14 cellular contexts compared by ENCODE assay signal in genomic region chr16:87734644-87735043, GRCh38.
"Had no signal": no experiment of that assay in that cellular context is flagged by ENCODE, and none has a peak within 500 bp of the region (broad histone marks: within the 10 kb centered on the region; RNA-seq: fewer than 3 reads in every experiment).

No MANE protein-coding gene starts in this region.

- DNase-seq: activated CD4-positive, alpha-beta memory T cell treated with anti-CD3 and anti-CD28 coated beads for 36 hours; activated CD4-positive, CD25-positive, alpha-beta regulatory T cell treated with anti-CD3 and anti-CD28 coated beads, Interleukin-2, amount 50 U/mL, for 72 hours; activated CD8-positive, alpha-beta memory T cell treated with anti-CD3 and anti-CD28 coated beads, Interleukin-2, amount 50 U/mL, for 4 hours; activated naive CD4-positive, alpha-beta T cell treated with anti-CD3 and anti-CD28 coated beads, Interleukin-2, amount 10 ng/mL, durations not matched to agents 7 days and 5 days; foreskin melanocyte; heart left ventricle; kidney glomerular epithelial cell; midbrain; naive B cell; nucleus accumbens; right cardiac atrium; small intestine; uterus had no signal

- H3K4me1 ChIP-seq: heart left ventricle, uterus had no signal

- H3K27me3 ChIP-seq: heart left ventricle, uterus had no signal

- H3K27me3 Mint-ChIP-seq: activated CD4-positive, alpha-beta memory T cell treated with anti-CD3 and anti-CD28 coated beads for 36 hours; activated naive CD4-positive, alpha-beta T cell treated with anti-CD3 and anti-CD28 coated beads, Interleukin-2, amount 10 ng/mL, durations not matched to agents 7 days and 5 days; naive B cell; progenitor cell of endocrine pancreas had no signal

- H3K9me3 ChIP-seq: heart left ventricle, uterus had no signal

- H3K4me1 Mint-ChIP-seq: naive B cell had no signal

- ATAC-seq: heart left ventricle, right cardiac atrium had no signal

- H3K9me3 Mint-ChIP-seq: activated CD4-positive, alpha-beta memory T cell treated with anti-CD3 and anti-CD28 coated beads for 36 hours; activated naive CD4-positive, alpha-beta T cell treated with anti-CD3 and anti-CD28 coated beads, Interleukin-2, amount 10 ng/mL, durations not matched to agents 7 days and 5 days; naive B cell had no signal

- FAIRE-seq: small intestine had no signal

- H3K36me3 ChIP-seq: uterus had no signal

- H3K27ac Mint-ChIP-seq: activated CD4-positive, alpha-beta memory T cell treated with anti-CD3 and anti-CD28 coated beads for 36 hours; activated naive CD4-positive, alpha-beta T cell treated with anti-CD3 and anti-CD28 coated beads, Interleukin-2, amount 10 ng/mL, durations not matched to agents 7 days and 5 days; progenitor cell of endocrine pancreas had no signal

- H3K27ac ChIP-seq: heart left ventricle, uterus had no signal

- H3K4me3 Mint-ChIP-seq: activated CD4-positive, alpha-beta memory T cell treated with anti-CD3 and anti-CD28 coated beads for 36 hours; activated naive CD4-positive, alpha-beta T cell treated with anti-CD3 and anti-CD28 coated beads, Interleukin-2, amount 10 ng/mL, durations not matched to agents 7 days and 5 days had no signal

- H3K4me3 ChIP-seq: heart left ventricle, uterus had no signal
